In the genomic region with DNA sequence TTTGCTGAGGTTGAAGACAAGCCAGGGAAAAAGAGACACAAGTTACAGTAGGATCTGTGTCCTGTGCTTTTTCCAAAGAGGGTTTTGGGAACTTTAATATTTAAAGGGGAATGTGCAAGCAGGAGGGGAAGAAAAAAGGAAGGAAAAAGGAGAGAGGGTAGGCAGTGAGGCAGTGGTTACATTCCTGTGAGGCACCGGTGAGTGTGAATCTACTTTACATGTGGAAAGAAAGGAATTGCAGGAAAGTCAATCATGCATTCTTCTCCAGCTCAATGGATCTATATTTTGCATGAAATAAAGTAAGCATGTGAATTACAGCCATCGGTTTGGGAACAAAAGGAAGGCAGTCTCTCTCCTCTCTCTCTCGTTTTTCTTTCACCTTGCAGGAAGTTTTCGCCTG, we compare ENCODE assay signal across 23 cellular contexts. TPM values are rescaled to one million over a fixed set of nuclear protein-coding genes. Genes with fewer than 3 reads are reported as not detected.
DNase-seq lines count a peak whose midpoint lies in the region; ATAC-seq, FAIRE-seq and TF ChIP-seq lines count a peak whose summit lies in the region.
"Had no signal": no experiment of that assay in that cellular context is flagged by ENCODE, and none has a peak within 500 bp of the region (broad histone marks: within the 10 kb centered on the region; RNA-seq: fewer than 3 reads in every experiment).

No MANE protein-coding gene starts in this region.

- CTCF ChIA-PET in H1 (lab: Charles Lee; ENCODE audit: partially characterized antibody): interaction anchor here (0.9 kb wide), 1 partner anchor 17 kb away, joined by 3 read pairs; no protein-coding TSS in a partner anchor
- CTCF ChIA-PET in activated CD4-positive, alpha-beta T cell treated with anti-CD3 and anti-CD28 coated beads for 36 hours (lab: Charles Lee): no interaction called here

- POLR2A ChIA-PET in H1 (lab: Charles Lee; ENCODE audit: partially characterized antibody): interaction anchor here (0.6 to 1.2 kb wide), 2 partner anchors 13 to 154 kb away, joined by 3 read pairs; no protein-coding TSS in a partner anchor
- POLR2A ChIA-PET in activated CD4-positive, alpha-beta T cell treated with anti-CD3 and anti-CD28 coated beads for 36 hours (lab: Charles Lee): no interaction called here

- no peak for TF ChIP-seq POLR2A in H1 (IDR thresholded peaks at IDR 0.05; ENCODE audit: control extremely low read depth in 1 of 2, low read depth in 2 of 2, low read length in 2 of 2)
- TF ChIP-seq POLR2A in esophagus squamous epithelium (IDR thresholded peaks at IDR 0.05): no peak

- H4K5ac ChIP-seq in H1 (ENCODE audit: insufficient read length, low read depth, low read length): no peak overlapping the region

- no peak for TF ChIP-seq CTCF in H1 (IDR thresholded peaks at IDR 0.05; ENCODE audit: control extremely low read depth in 1 of 3, insufficient read depth in 1 of 3, low read depth in 1 of 3, low read length in 3 of 3)
- no peak for TF ChIP-seq CTCF in nephron progenitor cell (IDR thresholded peaks at IDR 0.05)
- TF ChIP-seq CTCF in esophagus squamous epithelium (IDR thresholded peaks at IDR 0.05): no peak

- no peak overlapping the region for H3K56ac ChIP-seq in H1 (replicated peaks; ENCODE audit: insufficient read length, low read depth, low read length)

- no peaks in the 10 kb centered on the region for H3K79me2 ChIP-seq in H1 (ENCODE audit: control insufficient read depth in 1 of 2, insufficient read depth in 2 of 2, low read length in 2 of 2)

- no peaks in the 10 kb centered on the region for H3K9me3 Mint-ChIP-seq in activated T-cell treated with anti-CD3 and anti-CD28 coated beads, Interleukin-2, amount 50 U/mL, for 72 hours
- no peaks in the 10 kb centered on the region for H3K9me3 Mint-ChIP-seq in activated T-cell treated with anti-CD3 and anti-CD28 coated beads, Interleukin-2, amount 50 U/mL, for 24 hours
- peaks cover 43% of the 10 kb centered on the region for H3K9me3 Mint-ChIP-seq in nephron progenitor cell
- H3K9me3 Mint-ChIP-seq in activated CD4-positive, alpha-beta T cell treated with anti-CD3 and anti-CD28 coated beads for 36 hours (ENCODE audit: low read depth): no peaks in the 10 kb centered on the region
- H3K9me3 Mint-ChIP-seq: CD4-positive, alpha-beta T cell had no signal

- WGBS in H1 (ENCODE audit: extremely low coverage in 1 of 2, insufficient coverage in 1 of 2, insufficient read length in 1 of 2, insufficient replicate concordance in 2 of 2, low coverage in 1 of 2, low lambda C conversion rate in 2 of 2, missing lambda C conversion rate in 1 of 2), 2 experiments: 35% methylated on average over 4 of the region's 4 CpGs; no CpG with 5 or more reads in 1 of the 2 experiments
- 44 to 51% methylated on average over 4 of the region's 4 CpGs for WGBS in esophagus squamous epithelium, 2 donors

- H3K27me3 ChIP-seq in H1 (replicated peaks in 1 of 4; ENCODE audit: control insufficient read depth in 3 of 4, extremely low read depth in 1 of 4, insufficient read depth in 3 of 4, low read length in 3 of 4) (no peaks in the 10 kb centered on the region; a peak in 1 of 7 replicates), esophagus squamous epithelium (no peaks in the 10 kb centered on the region)
- H3K27me3 ChIP-seq: BE2C had no signal

- H3K27ac ChIP-seq in H1 (ENCODE audit: low read depth, low read length) (no peak overlapping the region; the same call in 1 of the 2 replicates), esophagus squamous epithelium (no peak overlapping the region)

- no peak for DNase-seq in activated T-cell treated with anti-CD3 and anti-CD28 coated beads, Interleukin-2, amount 50 U/mL, for 72 hours
- no peak for DNase-seq in activated T-cell treated with anti-CD3 and anti-CD28 coated beads, Interleukin-2, amount 50 U/mL, for 24 hours
- DNase-seq in H1 (ENCODE audit: low read depth in 1 of 2, low spot score in 2 of 2) (no peak), nephron progenitor cell (no peak), esophagus squamous epithelium (lab: John Stamatoyannopoulos, UW) (no peak)
- no peak for DNase-seq in activated CD4-positive, alpha-beta T cell treated with anti-CD3 and anti-CD28 coated beads for 36 hours
- DNase-seq in activated CD4-positive, alpha-beta T cell treated with anti-CD3 and anti-CD28 coated beads for 1 hour: no peak
- DNase-seq in NK-92 treated with Interleukin-12 subunit alpha and Interleukin-12 subunit beta, amount 100 ng/mL, for 24 hours (lab: John Stamatoyannopoulos, UW): no peak
- DNase-seq: 8988T; BE2C; Caco-2; CD4-positive, alpha-beta T cell; EL; HCEC 1CT; KBM-7; NCI-H1105; NCI-H1694; NCI-H2081 treated with DMSO at 0.1 percent for 48 hours; NCI-H748 treated with DMSO at 0.1 percent for 48 hours; Right ventricle myocardium superior had no signal

- peaks cover 1 to 4% of the 10 kb centered on the region in 2 donors for H3K36me3 Mint-ChIP-seq in activated T-cell treated with anti-CD3 and anti-CD28 coated beads, Interleukin-2, amount 50 U/mL, for 72 hours (ENCODE audit: insufficient read depth in 2 of 2)
- peaks cover 2% of the 10 kb centered on the region for H3K36me3 Mint-ChIP-seq in activated T-cell treated with anti-CD3 and anti-CD28 coated beads, Interleukin-2, amount 50 U/mL, for 24 hours (ENCODE audit: low read depth)
- H3K36me3 Mint-ChIP-seq in nephron progenitor cell (ENCODE audit: low read depth): no peaks in the 10 kb centered on the region
- H3K36me3 Mint-ChIP-seq in activated CD4-positive, alpha-beta T cell treated with anti-CD3 and anti-CD28 coated beads for 36 hours (ENCODE audit: low read depth): no peaks in the 10 kb centered on the region

- H3K23ac ChIP-seq in H1 (ENCODE audit: insufficient read length): no peak overlapping the region

- peak overlapping the region; percentile 36; the same call in 1 of the 2 replicates for H2AFZ ChIP-seq in H1 (ENCODE audit: low read length)

- H3K4me2 ChIP-seq in H1 (ENCODE audit: insufficient read depth in 1 of 2, low read depth in 2 of 2, low read length in 2 of 2): peak overlapping the region in 1 of 2 experiments; percentile 33; a peak in 2 of 4 replicates

- H3K4me1 Mint-ChIP-seq in activated T-cell treated with anti-CD3 and anti-CD28 coated beads, Interleukin-2, amount 50 U/mL, for 72 hours (ENCODE audit: low read depth): peaks cover 38% of the 10 kb centered on the region
- H3K4me1 Mint-ChIP-seq in activated T-cell treated with anti-CD3 and anti-CD28 coated beads, Interleukin-2, amount 50 U/mL, for 24 hours (ENCODE audit: low read depth): peaks cover 38% of the 10 kb centered on the region
- H3K4me1 Mint-ChIP-seq in nephron progenitor cell: peaks cover 23% of the 10 kb centered on the region
- peaks cover 34% of the 10 kb centered on the region for H3K4me1 Mint-ChIP-seq in activated CD4-positive, alpha-beta T cell treated with anti-CD3 and anti-CD28 coated beads for 36 hours

- no peaks in the 10 kb centered on the region for H3K79me1 ChIP-seq in H1 (ENCODE audit: low read depth, low read length)

- ATAC-seq in activated T-cell treated with anti-CD3 and anti-CD28 coated beads, Interleukin-2, amount 50 U/mL, for 72 hours (replicated peaks in 1 of 2): no peak
- ATAC-seq in activated CD4-positive, alpha-beta T cell treated with anti-CD3 and anti-CD28 coated beads for 36 hours: no peak

- no peak for TF ChIP-seq EP300 in H1 (IDR thresholded peaks at IDR 0.05; ENCODE audit: borderline replicate concordance in 1 of 2, low read depth in 2 of 2, low read length in 2 of 2)

- no peak overlapping the region for H4K8ac ChIP-seq in H1 (ENCODE audit: extremely low read depth, insufficient read depth, low read length)

- no peaks in the 10 kb centered on the region for H3K23me2 ChIP-seq in H1 (ENCODE audit: low read depth, low read length)

- no peak overlapping the region for H3K4me3 ChIP-seq in H1 (ENCODE audit: extremely low read depth in 1 of 4, insufficient read depth in 2 of 4, low read depth in 3 of 4, low read length in 4 of 4)
- H3K4me3 ChIP-seq in esophagus squamous epithelium: no peak overlapping the region

- no peak overlapping the region for H2BK20ac ChIP-seq in H1 (ENCODE audit: low read length)

- no peak overlapping the region for H3K18ac ChIP-seq in H1 (ENCODE audit: extremely low read depth, low read length)

- H4K20me1 ChIP-seq in H1 (replicated peaks in 1 of 2; ENCODE audit: control insufficient read depth in 1 of 2, insufficient read depth in 2 of 2, low read length in 2 of 2): no peaks in the 10 kb centered on the region

- no peak overlapping the region for H2AK5ac ChIP-seq in H1 (ENCODE audit: low read depth, low read length)

- H2BK5ac ChIP-seq in H1 (ENCODE audit: low read depth, low read length): no peak overlapping the region

- H2BK12ac ChIP-seq in H1 (ENCODE audit: low read depth, low read length): no peak overlapping the region

- H2BK15ac ChIP-seq in H1 (ENCODE audit: low read length): no peak overlapping the region

- H3K4me1 ChIP-seq in H1 (replicated peaks in 1 of 4; ENCODE audit: control insufficient read depth in 3 of 4, insufficient read depth in 4 of 4, low read length in 3 of 4) (peaks cover 2 to 8% (median 6%) of the 10 kb centered on the region in 4 experiments), esophagus squamous epithelium (peaks cover 0 to 7% (median 4%) of the 10 kb centered on the region in 3 donors)
- H3K4me1 ChIP-seq: BE2C, Caco-2 had no signal

- H4K91ac ChIP-seq in H1 (replicated peaks; ENCODE audit: insufficient read length, low read length): no peak overlapping the region

- H3K9me3 ChIP-seq in H1 (ENCODE audit: insufficient read depth in 2 of 2, low read depth in 1 of 2, low read length in 1 of 2): peaks cover 21 to 29% of the 10 kb centered on the region in 2 experiments
- no peaks in the 10 kb centered on the region for H3K9me3 ChIP-seq in esophagus squamous epithelium

- peak overlapping the region; percentile 24 for H3K27ac Mint-ChIP-seq in activated T-cell treated with anti-CD3 and anti-CD28 coated beads, Interleukin-2, amount 50 U/mL, for 72 hours
- no peak overlapping the region for H3K27ac Mint-ChIP-seq in activated T-cell treated with anti-CD3 and anti-CD28 coated beads, Interleukin-2, amount 50 U/mL, for 24 hours
- H3K27ac Mint-ChIP-seq in nephron progenitor cell: peak overlapping the region; percentile 69
- H3K27ac Mint-ChIP-seq in activated CD4-positive, alpha-beta T cell treated with anti-CD3 and anti-CD28 coated beads for 36 hours: no peak overlapping the region
- H3K27ac Mint-ChIP-seq: CD4-positive, alpha-beta T cell had no signal

- peak; percentile 79 for FAIRE-seq in H1 (lab: Jason Lieb, UNC)
- FAIRE-seq: GM12892, GM18507, RCC 7860 had no signal

- H3K4ac ChIP-seq in H1 (replicated peaks; ENCODE audit: insufficient read length, low read depth, low read length): no peak overlapping the region

- no peak overlapping the region for H2BK120ac ChIP-seq in H1 (replicated peaks; ENCODE audit: low read depth, low read length)

- H3K27me3 Mint-ChIP-seq in activated T-cell treated with anti-CD3 and anti-CD28 coated beads, Interleukin-2, amount 50 U/mL, for 72 hours (ENCODE audit: low read depth): no peaks in the 10 kb centered on the region
- H3K27me3 Mint-ChIP-seq in activated T-cell treated with anti-CD3 and anti-CD28 coated beads, Interleukin-2, amount 50 U/mL, for 24 hours: no peaks in the 10 kb centered on the region
- no peaks in the 10 kb centered on the region for H3K27me3 Mint-ChIP-seq in nephron progenitor cell (ENCODE audit: low read depth, poor library complexity)
- no peaks in the 10 kb centered on the region for H3K27me3 Mint-ChIP-seq in activated CD4-positive, alpha-beta T cell treated with anti-CD3 and anti-CD28 coated beads for 36 hours
- H3K27me3 Mint-ChIP-seq: CD4-positive, alpha-beta T cell had no signal

- H3K14ac ChIP-seq in H1 (ENCODE audit: insufficient read length): no peak overlapping the region

- intact Hi-C loops in activated CD4-positive, alpha-beta T cell treated with anti-CD3 and anti-CD28 coated beads for 36 hours (cut with DNase I, micrococcal nuclease): no loop called here
- intact Hi-C loops in esophagus squamous epithelium (cut with DNase I): no loop called here

- no peak overlapping the region for H3K4me3 Mint-ChIP-seq in activated T-cell treated with anti-CD3 and anti-CD28 coated beads, Interleukin-2, amount 50 U/mL, for 72 hours
- H3K4me3 Mint-ChIP-seq in activated T-cell treated with anti-CD3 and anti-CD28 coated beads, Interleukin-2, amount 50 U/mL, for 24 hours: no peak overlapping the region
- peak overlapping the region; percentile 4 for H3K4me3 Mint-ChIP-seq in nephron progenitor cell
- no peak overlapping the region for H3K4me3 Mint-ChIP-seq in activated CD4-positive, alpha-beta T cell treated with anti-CD3 and anti-CD28 coated beads for 36 hours
- H3K4me3 Mint-ChIP-seq: CD4-positive, alpha-beta T cell had no signal

- H3K9ac ChIP-seq in H1 (replicated peaks in 1 of 4; ENCODE audit: extremely low read depth in 1 of 4, low read depth in 3 of 4, low read length in 3 of 4): no peak overlapping the region; a peak in 2 of 7 replicates

- no peak for TF ChIP-seq RAD21 in H1 (IDR thresholded peaks at IDR 0.05 in 1 of 2, conservative IDR thresholded peaks at IDR 0.05 in 1 of 2; ENCODE audit: low read depth in 2 of 2, low read length in 2 of 2)

- no peaks in the 10 kb centered on the region; a peak in 1 of 8 replicates for H3K36me3 ChIP-seq in H1 (ENCODE audit: control insufficient read depth in 2 of 4, insufficient read depth in 4 of 4, low read length in 3 of 4)
- H3K36me3 ChIP-seq in esophagus squamous epithelium: no peaks in the 10 kb centered on the region
- H3K36me3 ChIP-seq: BE2C had no signal

RNA-seq across cellular contexts. Expression of gene DYNC2I1, which starts 12.6 kb away (rescaled TPM):
- 10 to 100 TPM; 14.2 to 14.9 TPM for total RNA-seq in activated T-cell treated with anti-CD3 and anti-CD28 coated beads, Interleukin-2, amount 50 U/mL, for 72 hours
- 13.1 and 15.9 TPM in 2 replicates for total RNA-seq in H1 (2021; fragmentation: NEBNext Ultra II Directional; extraction: Animal tissue kit (Norgen Biotek cat#: 25700))
- 28.6 and 29.2 TPM in 2 replicates for polyA plus RNA-seq in H1 (2011; rRNA removed)
- 27.6 TPM for polyA plus RNA-seq in H1 (2011; cell fraction: cytosol; rRNA removed)
- 64.2 TPM for polyA plus RNA-seq in H1 (2011; cell fraction: nucleus; rRNA removed)
- 15.2 to 20.9 TPM (median 17.5 TPM) in 4 replicates for polyA plus RNA-seq in H1 (2012, experiment 1 of 2)
- polyA plus RNA-seq in H1 (2012, experiment 2 of 2): 1.8 TPM
- 12.5 TPM for polyA plus RNA-seq in H1 (2013, experiment 1 of 2)
- 9.2 TPM for polyA plus RNA-seq in H1 (2013, experiment 2 of 2)
- 11.8 and 15.3 TPM in 2 replicates for polyA minus RNA-seq in H1 (2011; rRNA and poly(A)+ RNA removed)
- polyA minus RNA-seq in H1 (2011; cell fraction: cytosol; rRNA and poly(A)+ RNA removed): 10.3 TPM
- 18.0 TPM for polyA minus RNA-seq in H1 (2011; cell fraction: nucleus; rRNA and poly(A)+ RNA removed)
- 10 to 100 TPM; 14.0 to 15.2 TPM for total RNA-seq in activated CD4-positive, alpha-beta T cell treated with anti-CD3 and anti-CD28 coated beads for 36 hours
- 10 to 100 TPM in 1 of 4 donors, 1 to 10 TPM in 3; 6.4 to 15.1 (median 7.3) TPM for total RNA-seq in esophagus squamous epithelium

RNA-seq across cellular contexts. Expression of gene ESYT2, which starts 14.5 kb away (rescaled TPM):
- total RNA-seq in activated T-cell treated with anti-CD3 and anti-CD28 coated beads, Interleukin-2, amount 50 U/mL, for 72 hours: 10 to 100 TPM; 68.6 to 68.8 TPM
- total RNA-seq in H1 (2021; fragmentation: NEBNext Ultra II Directional; extraction: Animal tissue kit (Norgen Biotek cat#: 25700)): 36.5 and 37.5 TPM in 2 replicates
- 19.3 and 27.0 TPM in 2 replicates for polyA plus RNA-seq in H1 (2011; rRNA removed)
- 27.8 TPM for polyA plus RNA-seq in H1 (2011; cell fraction: cytosol; rRNA removed)
- polyA plus RNA-seq in H1 (2011; cell fraction: nucleus; rRNA removed): 39.1 TPM
- polyA plus RNA-seq in H1 (2012, experiment 1 of 2): 26.5 to 35.1 TPM (median 27.7 TPM) in 4 replicates
- 6.7 TPM for polyA plus RNA-seq in H1 (2012, experiment 2 of 2)
- 28.8 TPM for polyA plus RNA-seq in H1 (2013, experiment 1 of 2)
- polyA plus RNA-seq in H1 (2013, experiment 2 of 2): 31.5 TPM
- 42.9 and 63.2 TPM in 2 replicates for polyA minus RNA-seq in H1 (2011; rRNA and poly(A)+ RNA removed)
- polyA minus RNA-seq in H1 (2011; cell fraction: cytosol; rRNA and poly(A)+ RNA removed): 34.9 TPM
- 36.6 TPM for polyA minus RNA-seq in H1 (2011; cell fraction: nucleus; rRNA and poly(A)+ RNA removed)
- 10 to 100 TPM; 68.5 to 73.7 TPM for total RNA-seq in activated CD4-positive, alpha-beta T cell treated with anti-CD3 and anti-CD28 coated beads for 36 hours
- total RNA-seq in esophagus squamous epithelium: 10 to 100 TPM; 52.1 to 94.2 (median 60.5) TPM

Comparison
In these comparisons a context has a peak if more than half of its experiments do, and no peak if none do; other contexts are left out.
1. H3K27ac Mint-ChIP-seq: peak in activated T-cell treated with anti-CD3 and anti-CD28 coated beads, Interleukin-2, amount 50 U/mL, for 72 hours (single experiment) and nephron progenitor cell (single experiment); none in activated T-cell treated with anti-CD3 and anti-CD28 coated beads, Interleukin-2, amount 50 U/mL, for 24 hours (single experiment) and activated CD4-positive, alpha-beta T cell treated with anti-CD3 and anti-CD28 coated beads for 36 hours (single experiment).